Comparison of ENCODE assay signal across 34 cellular contexts in genomic region chr2:138677179-138677578, GRCh38.
"Had no signal": no experiment of that assay in that cellular context is flagged by ENCODE, and none has a peak within 500 bp of the region (broad histone marks: within the 10 kb centered on the region; RNA-seq: fewer than 3 reads in every experiment).

No MANE protein-coding gene starts in this region.

- H3K4me1 Mint-ChIP-seq: activated B cell treated with CpG ODN at 0.5 μM for 24 hours; activated CD4-positive, alpha-beta T cell treated with anti-CD3 and anti-CD28 coated beads for 36 hours; activated CD4-positive, alpha-beta T cell treated with anti-CD3 and anti-CD28 coated beads, Interleukin-2, amount 10 ng/mL, durations not matched to agents 24 days and 14 days; activated naive CD4-positive, alpha-beta T cell treated with anti-CD3 and anti-CD28 coated beads, Interleukin-2, amount 10 ng/mL, durations not matched to agents 7 days and 5 days; activated naive CD8-positive, alpha-beta T cell treated with anti-CD3 and anti-CD28 coated beads, Interleukin-2, amount 10 ng/mL, durations not matched to agents 7 days and 5 days; T-helper 17 cell had no signal

- ATAC-seq: activated CD4-positive, alpha-beta T cell treated with anti-CD3 and anti-CD28 coated beads for 36 hours; activated CD8-positive, alpha-beta T cell treated with anti-CD3 and anti-CD28 coated beads, Interleukin-2, amount 10 ng/mL, durations not matched to agents 7 days and 5 days; activated naive CD4-positive, alpha-beta T cell treated with anti-CD3 and anti-CD28 coated beads, Interleukin-2, amount 50 U/mL, for 72 hours; activated T-cell treated with anti-CD3 and anti-CD28 coated beads, Interleukin-2, amount 50 U/mL, for 72 hours; T-helper 17 cell had no signal

- H3K9me3 Mint-ChIP-seq: activated B cell treated with CpG ODN at 0.5 μM for 24 hours; activated CD4-positive, alpha-beta memory T cell treated with anti-CD3 and anti-CD28 coated beads for 36 hours; activated CD4-positive, alpha-beta T cell treated with anti-CD3 and anti-CD28 coated beads, Interleukin-2, amount 10 ng/mL, durations not matched to agents 24 days and 14 days; activated naive CD4-positive, alpha-beta T cell treated with anti-CD3 and anti-CD28 coated beads, Interleukin-2, amount 10 ng/mL, durations not matched to agents 7 days and 5 days; activated naive CD4-positive, alpha-beta T cell treated with anti-CD3 and anti-CD28 coated beads, Interleukin-2, amount 50 U/mL, for 72 hours; activated naive CD8-positive, alpha-beta T cell treated with anti-CD3 and anti-CD28 coated beads, Interleukin-2, amount 10 ng/mL, durations not matched to agents 7 days and 5 days; activated T-cell treated with anti-CD3 and anti-CD28 coated beads, Interleukin-2, amount 50 U/mL, for 24 hours; activated T-cell treated with anti-CD3 and anti-CD28 coated beads, Interleukin-2, amount 50 U/mL, for 72 hours; brain; T-helper 2 cell treated with Interferon-gamma antibody and Interleukin-4, amounts not matched to agents 5 μg/mL and 100 μg/mL, for 36 hours had no signal

- H3K27me3 Mint-ChIP-seq: activated B cell treated with CpG ODN at 0.5 μM for 24 hours; activated CD4-positive, alpha-beta memory T cell treated with anti-CD3 and anti-CD28 coated beads for 36 hours; activated CD4-positive, alpha-beta T cell treated with anti-CD3 and anti-CD28 coated beads, Interleukin-2, amount 10 ng/mL, durations not matched to agents 24 days and 14 days; activated naive CD4-positive, alpha-beta T cell treated with anti-CD3 and anti-CD28 coated beads, Interleukin-2, amount 10 ng/mL, durations not matched to agents 7 days and 5 days; brain had no signal

- H3K4me3 Mint-ChIP-seq: activated B cell treated with CpG ODN at 0.5 μM for 24 hours; activated CD4-positive, alpha-beta memory T cell treated with anti-CD3 and anti-CD28 coated beads for 36 hours; activated CD4-positive, alpha-beta T cell treated with anti-CD3 and anti-CD28 coated beads for 36 hours; activated CD4-positive, alpha-beta T cell treated with anti-CD3 and anti-CD28 coated beads, Interleukin-2, amount 10 ng/mL, durations not matched to agents 24 days and 14 days; activated CD8-positive, alpha-beta T cell treated with anti-CD3 and anti-CD28 coated beads, Interleukin-2, amount 10 ng/mL, durations not matched to agents 7 days and 5 days; activated naive CD4-positive, alpha-beta T cell treated with anti-CD3 and anti-CD28 coated beads, Interleukin-2, amount 10 ng/mL, durations not matched to agents 7 days and 5 days; activated naive CD8-positive, alpha-beta T cell treated with anti-CD3 and anti-CD28 coated beads, Interleukin-2, amount 10 ng/mL, durations not matched to agents 7 days and 5 days; activated T-cell treated with anti-CD3 and anti-CD28 coated beads, Interleukin-2, amount 50 U/mL, for 24 hours; activated T-cell treated with anti-CD3 and anti-CD28 coated beads, Interleukin-2, amount 50 U/mL, for 72 hours; brain; T-helper 17 cell; T-helper 2 cell treated with Interferon-gamma antibody and Interleukin-4, amounts not matched to agents 5 μg/mL and 100 μg/mL, for 36 hours had no signal

- H3K27ac ChIP-seq: ascending aorta, breast epithelium, cardiac muscle cell, colonic mucosa, epithelial cell of prostate, esophagus squamous epithelium, WERI-Rb-1 had no signal

- H3K27me3 ChIP-seq: ascending aorta, breast epithelium, cardiac muscle cell, colonic mucosa had no signal

- H3K27ac Mint-ChIP-seq: activated B cell treated with CpG ODN at 0.5 μM for 24 hours; activated CD4-positive, alpha-beta memory T cell treated with anti-CD3 and anti-CD28 coated beads for 36 hours; activated CD4-positive, alpha-beta T cell treated with anti-CD3 and anti-CD28 coated beads for 36 hours; activated CD4-positive, alpha-beta T cell treated with anti-CD3 and anti-CD28 coated beads, Interleukin-2, amount 10 ng/mL, durations not matched to agents 24 days and 14 days; activated CD8-positive, alpha-beta T cell treated with anti-CD3 and anti-CD28 coated beads, Interleukin-2, amount 10 ng/mL, durations not matched to agents 7 days and 5 days; activated naive CD4-positive, alpha-beta T cell treated with anti-CD3 and anti-CD28 coated beads, Interleukin-2, amount 10 ng/mL, durations not matched to agents 7 days and 5 days; activated naive CD4-positive, alpha-beta T cell treated with anti-CD3 and anti-CD28 coated beads, Interleukin-2, amount 50 U/mL, for 72 hours; activated naive CD8-positive, alpha-beta T cell treated with anti-CD3 and anti-CD28 coated beads, Interleukin-2, amount 10 ng/mL, durations not matched to agents 7 days and 5 days; activated T-cell treated with anti-CD3 and anti-CD28 coated beads, Interleukin-2, amount 50 U/mL, for 24 hours; activated T-cell treated with anti-CD3 and anti-CD28 coated beads, Interleukin-2, amount 50 U/mL, for 72 hours; T-helper 17 cell; T-helper 2 cell treated with Interferon-gamma antibody and Interleukin-4, amounts not matched to agents 5 μg/mL and 100 μg/mL, for 36 hours had no signal

- H3K36me3 ChIP-seq: ascending aorta, breast epithelium, cardiac muscle cell, colonic mucosa, esophagus squamous epithelium, WERI-Rb-1 had no signal

- H3K9me3 ChIP-seq: ascending aorta, breast epithelium, colonic mucosa, esophagus squamous epithelium had no signal

- DNase-seq: activated B cell treated with CpG ODN at 0.5 μM for 24 hours; activated CD4-positive, alpha-beta memory T cell treated with anti-CD3 and anti-CD28 coated beads for 36 hours; activated CD4-positive, alpha-beta T cell treated with anti-CD3 and anti-CD28 coated beads for 36 hours; activated CD4-positive, alpha-beta T cell treated with anti-CD3 and anti-CD28 coated beads, Interleukin-2, amount 10 ng/mL, durations not matched to agents 24 days and 14 days; activated CD4-positive, CD25-positive, alpha-beta regulatory T cell treated with anti-CD3 and anti-CD28 coated beads, Interleukin-2, amount 50 U/mL, for 72 hours; activated CD8-positive, alpha-beta memory T cell treated with anti-CD3 and anti-CD28 coated beads, Interleukin-2, amount 50 U/mL, for 48 hours; activated CD8-positive, alpha-beta T cell treated with anti-CD3 and anti-CD28 coated beads, Interleukin-2, amount 10 ng/mL, durations not matched to agents 7 days and 5 days; activated gamma-delta T cell; activated naive CD4-positive, alpha-beta T cell; activated naive CD4-positive, alpha-beta T cell treated with anti-CD3 and anti-CD28 coated beads, Interleukin-2, amount 10 ng/mL, durations not matched to agents 7 days and 5 days; activated naive CD8-positive, alpha-beta T cell treated with anti-CD3 and anti-CD28 coated beads, Interleukin-2, amount 10 ng/mL, durations not matched to agents 7 days and 5 days; activated T-cell treated with anti-CD3 and anti-CD28 coated beads for 4 hours; activated T-cell treated with anti-CD3 and anti-CD28 coated beads, Interleukin-2, amount 50 U/mL, for 24 hours; activated T-cell treated with anti-CD3 and anti-CD28 coated beads, Interleukin-2, amount 50 U/mL, for 72 hours; central memory CD4-positive, alpha-beta T cell; cerebellar nuclear complex; colonic mucosa; effector CD8-positive, alpha-beta T cell; esophagus squamous epithelium; foreskin fibroblast; head of caudate nucleus; T-helper 17 cell; T1000; WERI-Rb-1 had no signal

- H3K4me1 ChIP-seq: ascending aorta, breast epithelium, colonic mucosa, esophagus squamous epithelium had no signal

- FAIRE-seq: endometrium, endothelial cell of umbilical vein, frontal cortex had no signal

- H3K4me3 ChIP-seq: ascending aorta, breast epithelium, cardiac muscle cell, colonic mucosa, esophagus squamous epithelium had no signal
